Comparison of ENCODE assay signal across 29 cellular contexts in genomic region chr14:24343795-24344660, GRCh38. TPM values are rescaled to one million over a fixed set of nuclear protein-coding genes. Genes with fewer than 3 reads are reported as not detected.
A peak's percentile ranks its signal among the peaks of the same experiment; 100 is the strongest.
DNase-seq lines count a peak whose midpoint lies in the region; ATAC-seq and TF ChIP-seq lines count a peak whose summit lies in the region.
"Had no signal": no experiment of that assay in that cellular context is flagged by ENCODE, and none has a peak within 500 bp of the region (broad histone marks: within the 10 kb centered on the region; RNA-seq: fewer than 3 reads in every experiment).

No MANE protein-coding gene starts in this region.

- DNase-seq in GM20000 (ENCODE audit: low spot score) (peak; percentile 7), OCI-M1 (lab: John Stamatoyannopoulos, UW) (peak; percentile 32), left colon (peak in 1 of 2 donors; percentile 28), SJCRH30 (no peak), NCI-H1930 (lab: John Stamatoyannopoulos, UW) (no peak)
- DNase-seq: activated CD4-positive, alpha-beta T cell treated with anti-CD3 and anti-CD28 coated beads for 4 hours; activated CD8-positive, alpha-beta T cell treated with anti-CD3 and anti-CD28 coated beads, Interleukin-2, amount 10 ng/mL, durations not matched to agents 7 days and 5 days; activated naive CD4-positive, alpha-beta T cell treated with anti-CD3 and anti-CD28 coated beads, Interleukin-2, amount 10 ng/mL, durations not matched to agents 7 days and 5 days; adrenal gland; CD4-positive, alpha-beta memory T cell; dermis blood vessel endothelial cell; MM.1S; NCI-H1436 treated with DMSO at 0.1 percent for 48 hours; NCI-H226; NCI-H526 treated with DMSO at 0.1 percent for 48 hours; NK-92 treated with Interleukin-12 subunit alpha and Interleukin-12 subunit beta, amount 100 ng/mL, for 24 hours; SHP77 treated with DMSO at 0.1 percent for 48 hours; substantia nigra; trophoblast cell; WERI-Rb-1 had no signal

- no peak overlapping the region for H3K4me3 ChIP-seq in SJCRH30
- H3K4me3 ChIP-seq: adrenal gland, body of pancreas, esophagus muscularis mucosa had no signal

- peaks cover 10% of the 10 kb centered on the region; the same call in 1 of the 2 replicates for H3K27me3 ChIP-seq in SJCRH30
- H3K27me3 ChIP-seq: adrenal gland, body of pancreas had no signal

- no peak for TF ChIP-seq CTCF in GM20000 (IDR thresholded peaks at IDR 0.05; ENCODE audit: extremely low read depth, missing control alignments)

- H3K9me3 ChIP-seq in SJCRH30 (replicated peaks), result no peaks in the 10 kb centered on the region
- H3K9me3 ChIP-seq: adrenal gland, body of pancreas, esophagus muscularis mucosa had no signal

- no peaks in the 10 kb centered on the region for H3K36me3 ChIP-seq in SJCRH30
- H3K36me3 ChIP-seq: adrenal gland, esophagus muscularis mucosa, WERI-Rb-1 had no signal

- ATAC-seq in left colon (peak; percentile 53), SK-N-SH treated with all-trans-retinoic acid at 6 μM for 48 hours (no peak)
- ATAC-seq: activated CD8-positive, alpha-beta T cell treated with anti-CD3 and anti-CD28 coated beads, Interleukin-2, amount 10 ng/mL, durations not matched to agents 7 days and 5 days; body of pancreas; natural killer cell treated with Interleukin-12 subunit alpha and Interleukin-12 subunit beta and Interleukin-15 and Interleukin-18, amount 100 ng/mL, for 72 hours; Panc1; stimulated activated memory B cell treated with anti-CD40 and anti-IgM and Interleukin-4, amounts not matched to agents 10 μg/mL and 1 μg/mL and 100 μg/mL, for 72 hours had no signal

- intact Hi-C loops in left colon (cut with DNase I, micrococcal nuclease), result no loop called here

- no peaks in the 10 kb centered on the region for H3K4me1 ChIP-seq in SJCRH30
- H3K4me1 ChIP-seq: adrenal gland had no signal

- no peak overlapping the region for H3K27ac ChIP-seq in SJCRH30
- H3K27ac ChIP-seq: adrenal gland, body of pancreas, esophagus muscularis mucosa, KMS-11, WERI-Rb-1 had no signal

TF ChIP-seq in SK-N-SH treated with all-trans-retinoic acid at 6 μM for 48 hours, 23 proteins besides CTCF, POLR2A, EP300 and RAD21:
- TF ChIP-seq CSRNP3 (CRISPR knock-in tag; IDR thresholded peaks at IDR 0.05) (no peak), RARB (CRISPR knock-in tag; IDR thresholded peaks at IDR 0.05) (no peak), PPARA (CRISPR knock-in tag; IDR thresholded peaks at IDR 0.05; ENCODE audit: borderline replicate concordance) (no peak), SNAI2 (CRISPR knock-in tag; IDR thresholded peaks at IDR 0.05) (no peak), ZFP30 (CRISPR knock-in tag; IDR thresholded peaks at IDR 0.05) (no peak), PATZ1 (CRISPR knock-in tag; IDR thresholded peaks at IDR 0.05; ENCODE audit: borderline replicate concordance) (no peak)

RNA-seq across cellular contexts. Expression of gene RIPK3, which starts 4.2 kb away (rescaled TPM):
- total RNA-seq in left colon, result 10 to 100 TPM; 56.6 to 67.9 TPM
- total RNA-seq in SJCRH30 (2014; rRNA removed; shearing (Covaris generic)), result not detected in 2 replicates
- total RNA-seq: A673, H4 had no signal

RNA-seq across cellular contexts. Expression of gene ADCY4, which starts 9.2 kb away (rescaled TPM):
- 10 to 100 TPM; 10.1 to 16.4 TPM for total RNA-seq in left colon
- 0.03 TPM in 1 of 2 replicates, not detected in the other for total RNA-seq in SJCRH30 (2014; rRNA removed; shearing (Covaris generic))
- total RNA-seq: H4 had no signal

RNA-seq across cellular contexts. Expression of gene NFATC4, which starts 24.0 kb away (rescaled TPM):
- total RNA-seq in left colon, result 10 to 100 TPM; 12.8 to 17.4 TPM
- 33.3 and 39.3 TPM in 2 replicates for total RNA-seq in SJCRH30 (2014; rRNA removed; shearing (Covaris generic))
- total RNA-seq: activated CD8-positive, alpha-beta T cell treated with anti-CD3 and anti-CD28 coated beads, Interleukin-2, amount 10 ng/mL, durations not matched to agents 7 days and 5 days; CD4-positive, alpha-beta memory T cell; natural killer cell treated with Interleukin-12 subunit alpha and Interleukin-12 subunit beta and Interleukin-15 and Interleukin-18, amount 100 ng/mL, for 72 hours had no signal

RNA-seq across cellular contexts. Expression of gene LTB4R, which starts 32.7 kb away (rescaled TPM):
- 1 to 10 TPM; 2.9 to 4.3 TPM for total RNA-seq in left colon
- total RNA-seq in SJCRH30 (2014; rRNA removed; shearing (Covaris generic)), result 2.0 and 3.8 TPM in 2 replicates

RNA-seq across cellular contexts. Expression of gene LTB4R2, which starts 34.1 kb away (rescaled TPM):
- 1 to 10 TPM; 2.9 to 4.2 TPM for total RNA-seq in left colon
- 4.4 and 5.3 TPM in 2 replicates for total RNA-seq in SJCRH30 (2014; rRNA removed; shearing (Covaris generic))

Comparison
In these comparisons a context has a peak if more than half of its experiments do, and no peak if none do; other contexts are left out.
1. DNase-seq: peak in GM20000 (single experiment) and OCI-M1 (single experiment); none in SJCRH30 (0 of 2) and NCI-H1930 (0 of 2).
2. RNA of gene RIPK3, which starts 4.2 kb away (total RNA-seq): 56.6 to 67.9 TPM in left colon; not detected in SJCRH30; every median in the first group is over 10 times any median in the second.
3. RNA of gene ADCY4, which starts 9.2 kb away (total RNA-seq): 10.1 to 16.4 TPM in left colon; 0.03 TPM in SJCRH30; every median in the first group is over 10 times any median in the second.